ENCODE assay signal across 1 cellular context in the genomic region with DNA sequence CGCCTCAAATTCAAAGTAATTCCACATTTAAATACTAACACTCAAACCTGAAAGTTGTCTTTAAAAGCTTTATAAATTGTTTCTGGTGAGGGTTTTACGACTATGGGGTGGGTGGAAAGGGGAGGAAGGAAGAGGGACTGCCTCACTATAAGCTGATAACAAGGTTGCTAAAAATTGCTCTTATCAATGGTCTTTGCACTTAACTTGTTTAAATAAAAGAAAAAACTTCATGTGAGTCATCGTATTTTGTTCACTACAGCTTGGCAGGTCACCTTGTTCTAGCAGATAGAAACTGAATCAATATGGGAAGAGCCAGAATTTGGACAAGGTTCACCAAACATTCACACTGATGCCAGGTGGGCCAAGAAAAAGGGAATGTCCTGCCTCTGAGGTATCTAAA.
TF ChIP-seq lines count a peak whose summit lies in the region.

No MANE protein-coding gene starts in this region.

TF ChIP-seq in IMR-90, 13 proteins besides CTCF, POLR2A, EP300 and RAD21:
- TF ChIP-seq CEBPB (IDR thresholded peaks at IDR 0.05; ENCODE audit: low read depth, low read length), result no peak
- no peak for TF ChIP-seq FOS (IDR thresholded peaks at IDR 0.05; ENCODE audit: low read depth, low read length)
- no peak for TF ChIP-seq RFX5 (IDR thresholded peaks at IDR 0.05; ENCODE audit: low read depth, low read length)
- TF ChIP-seq, protein P1, sequence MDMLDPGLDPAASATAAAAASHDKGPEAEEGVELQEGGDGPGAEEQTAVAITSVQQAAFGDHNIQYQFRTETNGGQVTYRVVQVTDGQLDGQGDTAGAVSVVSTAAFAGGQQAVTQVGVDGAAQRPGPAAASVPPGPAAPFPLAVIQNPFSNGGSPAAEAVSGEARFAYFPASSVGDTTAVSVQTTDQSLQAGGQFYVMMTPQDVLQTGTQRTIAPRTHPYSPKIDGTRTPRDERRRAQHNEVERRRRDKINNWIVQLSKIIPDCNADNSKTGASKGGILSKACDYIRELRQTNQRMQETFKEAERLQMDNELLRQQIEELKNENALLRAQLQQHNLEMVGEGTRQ (IDR thresholded peaks at IDR 0.05; ENCODE audit: low read depth, low read length), result no peak
- no peak for TF ChIP-seq MXI1 (IDR thresholded peaks at IDR 0.05; ENCODE audit: borderline replicate concordance, low read depth, low read length)
- no peak for TF ChIP-seq NFE2L2 (IDR thresholded peaks at IDR 0.05; ENCODE audit: low read depth, low read length)
- no peak for TF ChIP-seq RCOR1 (IDR thresholded peaks at IDR 0.05; ENCODE audit: insufficient replicate concordance, low read length)
- TF ChIP-seq MAFK (IDR thresholded peaks at IDR 0.05; ENCODE audit: low read depth, low read length), result no peak
- no peak for TF ChIP-seq SMC3 (IDR thresholded peaks at IDR 0.05; ENCODE audit: low read depth, low read length)
- no peak for TF ChIP-seq MAZ (IDR thresholded peaks at IDR 0.05; ENCODE audit: borderline replicate concordance, low read depth, low read length)
- TF ChIP-seq, protein P2, sequence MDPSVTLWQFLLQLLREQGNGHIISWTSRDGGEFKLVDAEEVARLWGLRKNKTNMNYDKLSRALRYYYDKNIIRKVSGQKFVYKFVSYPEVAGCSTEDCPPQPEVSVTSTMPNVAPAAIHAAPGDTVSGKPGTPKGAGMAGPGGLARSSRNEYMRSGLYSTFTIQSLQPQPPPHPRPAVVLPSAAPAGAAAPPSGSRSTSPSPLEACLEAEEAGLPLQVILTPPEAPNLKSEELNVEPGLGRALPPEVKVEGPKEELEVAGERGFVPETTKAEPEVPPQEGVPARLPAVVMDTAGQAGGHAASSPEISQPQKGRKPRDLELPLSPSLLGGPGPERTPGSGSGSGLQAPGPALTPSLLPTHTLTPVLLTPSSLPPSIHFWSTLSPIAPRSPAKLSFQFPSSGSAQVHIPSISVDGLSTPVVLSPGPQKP (IDR thresholded peaks at IDR 0.05; ENCODE audit: borderline replicate concordance, low read depth, low read length), result no peak
- no peak for TF ChIP-seq CHD1 (IDR thresholded peaks at IDR 0.05; ENCODE audit: low read depth, low read length)
- TF ChIP-seq BHLHE40 (IDR thresholded peaks at IDR 0.05; ENCODE audit: low read depth, low read length), result no peak
